8 cellular contexts compared by ENCODE assay signal in genomic region chr1:53949023-53949611, GRCh38. TPM values are rescaled to one million over a fixed set of nuclear protein-coding genes. Genes with fewer than 3 reads are reported as not detected.
DNase-seq lines count a peak whose midpoint lies in the region; ATAC-seq and TF ChIP-seq lines count a peak whose summit lies in the region.

No MANE protein-coding gene starts in this region.

- ATAC-seq in HG03135 (IDR thresholded peaks at IDR 0.05; ENCODE audit: unreplicated experiment), result no peak

- peak overlapping the region in 6 of 11 experiments; percentile 3 to 49 (median 12); a peak in 7 of 22 replicates for H3K9ac ChIP-seq in BLaER1 treated with 17β-estradiol and CSF1 and Interleukin-3, amounts not matched to agents 10 nM and 100 nM
- no peak overlapping the region for H3K9ac ChIP-seq in neural cell (ENCODE audit: low read length)

- TF ChIP-seq RAD21 in neural cell (conservative IDR thresholded peaks at IDR 0.05), result peak; percentile 67

- peaks cover 25 to 40% (median 30%) of the 10 kb centered on the region in 10 experiments for H3K4me1 ChIP-seq in BLaER1 treated with 17β-estradiol and CSF1 and Interleukin-3, amounts not matched to agents 10 nM and 100 nM

- peaks cover 21% of the 10 kb centered on the region for H3K79me2 ChIP-seq in neural cell (replicated peaks; ENCODE audit: insufficient read depth, low read length)

- H3K36me3 ChIP-seq in BLaER1 treated with 17β-estradiol and CSF1 and Interleukin-3, amounts not matched to agents 10 nM and 100 nM, result peaks cover 30 to 48% (median 36%) of the 10 kb centered on the region in 11 experiments
- H3K36me3 ChIP-seq in neural cell (ENCODE audit: insufficient read depth, low read length), result no peaks in the 10 kb centered on the region

- no peak for TF ChIP-seq EP300 in neural cell (conservative IDR thresholded peaks at IDR 0.05; ENCODE audit: poor library complexity, severe bottlenecking)

- no peak overlapping the region for H2AFZ ChIP-seq in neural cell (ENCODE audit: low read depth, low read length)

- DNase-seq in GM10266 (ENCODE audit: extremely low spot score) (no peak), NCI-H524 (lab: John Stamatoyannopoulos, UW) (peak; percentile 57 to 73), cardiac fibroblast (ENCODE audit: low read depth in 2 of 2) (peak; percentile 59 to 69)
- no peak for DNase-seq in activated CD4-positive, CD25-positive, alpha-beta regulatory T cell (lab: John Stamatoyannopoulos, UW)
- DNase-seq in NK-92 treated with Interleukin-12 subunit alpha and Interleukin-12 subunit beta, amount 100 ng/mL, for 24 hours (lab: John Stamatoyannopoulos, UW), result no peak

- TF ChIP-seq CTCF in GM10266 (IDR thresholded peaks at IDR 0.05; ENCODE audit: control insufficient read depth, insufficient read depth, low read depth, missing control alignments) (peak; percentile 61), cardiac fibroblast (IDR thresholded peaks at IDR 0.05; ENCODE audit: low read depth, low read length) (peak; percentile 49), neural cell (IDR thresholded peaks at IDR 0.05; ENCODE audit: poor library complexity, severe bottlenecking) (peak; percentile 67)

- H3K9me2 ChIP-seq in neural cell (ENCODE audit: insufficient read depth, low read length), result no peaks in the 10 kb centered on the region

- no peak overlapping the region for H3K4me2 ChIP-seq in BLaER1 treated with 17β-estradiol and CSF1 and Interleukin-3, amounts not matched to agents 10 nM and 100 nM
- H3K4me2 ChIP-seq in neural cell (ENCODE audit: low read length), result no peak overlapping the region

- H3K4me3 ChIP-seq in BLaER1 treated with 17β-estradiol and CSF1 and Interleukin-3, amounts not matched to agents 10 nM and 100 nM, result no peak overlapping the region
- H3K4me3 ChIP-seq in cardiac fibroblast (replicated peaks in 1 of 2; ENCODE audit: low read depth in 2 of 2, low read length in 2 of 2) (no peak overlapping the region), neural cell (ENCODE audit: low read length) (peak overlapping the region; percentile 38)

- no peak overlapping the region for H3K27ac ChIP-seq in BLaER1 treated with 17β-estradiol and CSF1 and Interleukin-3, amounts not matched to agents 10 nM and 100 nM
- H3K27ac ChIP-seq in neural cell (ENCODE audit: low read length), result no peak overlapping the region

- peaks cover 3 to 44% (median 15%) of the 10 kb centered on the region in 11 experiments; a peak in 20 of 22 replicates for H4K20me1 ChIP-seq in BLaER1 treated with 17β-estradiol and CSF1 and Interleukin-3, amounts not matched to agents 10 nM and 100 nM
- H4K20me1 ChIP-seq in neural cell (ENCODE audit: insufficient read depth), result no peaks in the 10 kb centered on the region

- H3K27me3 ChIP-seq in BLaER1 treated with 17β-estradiol and CSF1 and Interleukin-3, amounts not matched to agents 10 nM and 100 nM, result no peaks in the 10 kb centered on the region
- no peaks in the 10 kb centered on the region for H3K27me3 ChIP-seq in neural cell (ENCODE audit: insufficient read depth, low read depth, low read length)

- no peaks in the 10 kb centered on the region for H3F3A ChIP-seq in neural cell (ENCODE audit: insufficient read depth, low read length, poor library complexity, severe bottlenecking)

- H3K9me3 ChIP-seq in BLaER1 treated with 17β-estradiol and CSF1 and Interleukin-3, amounts not matched to agents 10 nM and 100 nM (replicated peaks in 1 of 11), result no peaks in the 10 kb centered on the region
- no peaks in the 10 kb centered on the region for H3K9me3 ChIP-seq in neural cell (ENCODE audit: low read length)

TF ChIP-seq in neural cell, 6 proteins besides CTCF, POLR2A, EP300 and RAD21:
- TF ChIP-seq SMC3 (conservative IDR thresholded peaks at IDR 0.05; ENCODE audit: poor library complexity) (peak; percentile 70), EZH2 (IDR thresholded peaks at IDR 0.05; ENCODE audit: borderline replicate concordance, insufficient read depth, low read length, poor library complexity, severe bottlenecking) (no peak)

RNA-seq across cellular contexts. Expression of gene LRRC42, which starts 3.0 kb away (rescaled TPM):
- 23.9 and 24.8 TPM in 2 replicates for polyA plus RNA-seq in neural cell
- polyA minus RNA-seq in neural cell, result 32.6 and 32.9 TPM in 2 replicates

RNA-seq across cellular contexts. Expression of gene IFT25, which starts 3.6 kb away (rescaled TPM):
- 92.4 and 106 TPM in 2 replicates for polyA plus RNA-seq in neural cell
- polyA minus RNA-seq in neural cell, result 37.5 and 40.7 TPM in 2 replicates

RNA-seq across cellular contexts. Expression of gene DIO1, which starts 55.1 kb away (rescaled TPM):
- polyA plus RNA-seq in neural cell, result not detected in 2 replicates
- polyA minus RNA-seq in neural cell, result not detected in 2 replicates

RNA-seq across cellular contexts. Expression of gene YIPF1, which starts 59.5 kb away (rescaled TPM):
- 45.0 and 52.6 TPM in 2 replicates for polyA plus RNA-seq in neural cell
- 30.1 and 33.8 TPM in 2 replicates for polyA minus RNA-seq in neural cell

Comparison
In these comparisons a context has a peak if more than half of its experiments do, and no peak if none do; other contexts are left out.
1. DNase-seq: peak in NCI-H524 (2 of 2) and cardiac fibroblast (2 of 2); none in GM10266 (single experiment), activated CD4-positive, CD25-positive, alpha-beta regulatory T cell (0 of 4) and NK-92 treated with Interleukin-12 subunit alpha and Interleukin-12 subunit beta, amount 100 ng/mL, for 24 hours (single experiment).
2. Peak in every context shown above with its lines, with median percentiles within 50 percentile points of each other: CTCF ChIP-seq.